8 cellular contexts compared by ENCODE assay signal in the genomic region with DNA sequence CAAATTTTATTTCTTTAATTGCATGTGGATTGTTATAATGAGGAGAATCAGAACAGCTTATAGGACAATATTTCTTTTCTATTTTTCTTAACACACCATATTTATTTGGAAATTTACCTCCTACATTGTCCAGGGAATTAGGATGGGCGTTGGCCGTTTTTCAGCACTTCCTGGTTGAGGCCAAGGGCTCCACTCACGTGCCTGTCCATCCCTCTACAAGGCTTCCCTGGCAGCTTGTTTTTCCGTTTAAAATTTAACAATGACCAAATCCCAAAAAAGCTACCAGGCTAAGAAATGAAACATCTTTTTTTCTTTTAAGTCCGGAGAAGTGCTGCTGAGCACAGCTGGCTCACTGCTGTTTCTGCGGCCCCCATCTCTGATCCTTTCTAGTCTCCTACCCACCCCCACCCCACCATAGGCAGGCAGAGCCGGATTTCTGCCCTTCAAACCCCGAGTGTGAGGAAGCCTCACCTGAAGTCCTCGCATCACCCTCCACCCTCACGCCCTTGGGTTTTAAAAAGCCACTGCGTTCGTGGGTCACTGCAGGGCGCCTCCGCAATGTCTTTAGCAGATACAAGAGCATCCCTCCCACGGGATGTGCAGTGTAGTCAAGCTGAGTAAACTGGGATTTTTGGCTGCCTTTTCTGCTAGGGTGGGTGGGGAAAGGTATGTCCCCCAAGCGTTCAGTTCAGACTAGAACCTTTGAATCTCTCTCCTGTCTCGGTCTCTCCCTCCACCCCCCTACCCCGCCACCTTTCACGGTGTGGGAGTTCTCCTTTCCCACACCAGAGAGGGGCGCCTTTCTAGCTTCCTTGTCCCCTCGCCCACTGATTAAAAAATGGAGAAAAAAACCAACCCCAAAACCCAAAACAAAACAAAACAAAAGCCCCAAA. TPM values are rescaled to one million over a fixed set of nuclear protein-coding genes. Genes with fewer than 3 reads are reported as not detected.
A peak's percentile ranks its signal among the peaks of the same experiment; 100 is the strongest.
DNase-seq lines count a peak whose midpoint lies in the region; ATAC-seq, FAIRE-seq and TF ChIP-seq lines count a peak whose summit lies in the region.

No MANE protein-coding gene starts in this region.

- TF ChIP-seq RAD21 in liver (IDR thresholded peaks at IDR 0.05) (no peak), HepG2 (CRISPR knock-in tag; IDR thresholded peaks at IDR 0.05) (no peak)

- TF ChIP-seq CTCF in liver (IDR thresholded peaks at IDR 0.05; ENCODE audit: low read depth, low read length, missing input control): no peak
- no peak for TF ChIP-seq CTCF in HepG2 (CRISPR knock-in tag; IDR thresholded peaks at IDR 0.05)

- H3K4me3 ChIP-seq in liver (ENCODE audit: low read depth in 1 of 3, low read length in 3 of 3) (peak overlapping the region; percentile 35 to 73 (median 71)), HepG2 (replicated peaks in 1 of 3; ENCODE audit: insufficient read depth in 1 of 3, low read depth in 2 of 3, low read length in 3 of 3) (no peak overlapping the region; a peak in 1 of 6 replicates), rectal smooth muscle tissue (ENCODE audit: low read length) (peak overlapping the region; percentile 91)

- H3K27ac ChIP-seq in liver (ENCODE audit: low read depth in 1 of 2, low read length in 2 of 2) (peak overlapping the region; percentile 28 to 42), HepG2 (ENCODE audit: extremely low read length, insufficient read depth, low read length) (no peak overlapping the region), rectal smooth muscle tissue (ENCODE audit: low read depth, low read length) (peak overlapping the region; percentile 86)

- H3K9me3 Mint-ChIP-seq in activated naive CD4-positive, alpha-beta T cell treated with anti-CD3 and anti-CD28 coated beads, Interleukin-2, amount 50 U/mL, for 72 hours: no peaks in the 10 kb centered on the region

- H3K27me3 ChIP-seq in liver (ENCODE audit: control insufficient read depth in 4 of 4, insufficient read depth in 4 of 4, low read length in 3 of 4) (peaks cover 0 to 3% (median 0%) of the 10 kb centered on the region in 4 donors), HepG2 (ENCODE audit: control insufficient read depth in 1 of 2, insufficient read depth in 2 of 2, low read length in 2 of 2) (peaks cover 0 to 14% of the 10 kb centered on the region in 2 experiments; a peak in 4 of 5 replicates), rectal smooth muscle tissue (ENCODE audit: control insufficient read depth, insufficient read depth, low read length) (no peaks in the 10 kb centered on the region)

- no peak for TF ChIP-seq EP300 in HepG2 (IDR thresholded peaks at IDR 0.05; ENCODE audit: low read depth in 2 of 2, low read length in 2 of 2)
- no peak for TF ChIP-seq EP300 in HepG2 (CRISPR knock-in tag; IDR thresholded peaks at IDR 0.05; ENCODE audit: borderline replicate concordance)

- no TSS peak for BruUV-seq in HepG2 (replicated peaks; lab: Mats Ljungman, UMichigan)

- no peaks in the 10 kb centered on the region for H3K36me3 ChIP-seq in liver (ENCODE audit: control insufficient read depth in 4 of 4, insufficient read depth in 3 of 4, low read depth in 1 of 4, low read length in 3 of 4)
- no peaks in the 10 kb centered on the region for H3K36me3 ChIP-seq in HepG2 (replicated peaks in 1 of 2; ENCODE audit: control insufficient read depth in 1 of 2, insufficient read depth in 2 of 2, low read length in 2 of 2)
- H3K36me3 ChIP-seq in rectal smooth muscle tissue (ENCODE audit: control insufficient read depth, insufficient read depth, low read length): no peaks in the 10 kb centered on the region

- H3K27ac Mint-ChIP-seq in activated naive CD4-positive, alpha-beta T cell treated with anti-CD3 and anti-CD28 coated beads, Interleukin-2, amount 50 U/mL, for 72 hours: peak overlapping the region; percentile 78

- no peak overlapping the region for H3K4me2 ChIP-seq in HepG2 (ENCODE audit: low read depth, low read length)

- H3K4me1 ChIP-seq in liver (ENCODE audit: control insufficient read depth in 4 of 4, insufficient read depth in 4 of 4, low read length in 3 of 4) (peaks cover 7 to 15% (median 11%) of the 10 kb centered on the region in 4 donors), HepG2 (ENCODE audit: insufficient read depth, low read length) (no peaks in the 10 kb centered on the region), rectal smooth muscle tissue (ENCODE audit: control insufficient read depth, insufficient read depth, low read length) (no peaks in the 10 kb centered on the region)

- intact Hi-C loops in HepG2 (cut with micrococcal nuclease; ENCODE audit: unreplicated experiment): no loop called here
- intact Hi-C loops in left cardiac atrium (cut with DNase I): no loop called here

- FAIRE-seq in HepG2 (lab: Jason Lieb, UNC): no peak

- no peaks in the 10 kb centered on the region for H3K79me2 ChIP-seq in HepG2 (ENCODE audit: insufficient read depth, low read length)

- no peak for TF ChIP-seq POLR2A in HepG2 (IDR thresholded peaks at IDR 0.05; ENCODE audit: insufficient read depth in 1 of 2, low read depth in 2 of 2, low read length in 2 of 2)

- peaks cover 0 to 15% of the 10 kb centered on the region in 2 donors for H3K36me3 Mint-ChIP-seq in activated naive CD4-positive, alpha-beta T cell treated with anti-CD3 and anti-CD28 coated beads, Interleukin-2, amount 50 U/mL, for 72 hours

- CTCF ChIA-PET in HepG2 (lab: Yijun Ruan, JAX; ENCODE audit: low intra/inter-chr PET ratio, low total read pairs): no interaction called here

- POLR2A ChIA-PET in HepG2 (lab: Yijun Ruan, JAX): no interaction called here

- in situ Hi-C loops in HepG2 (cut with HindIII; ENCODE audit: extremely low pct_ligation_motif_present, low pct_unique_long_range_greater_than_20kb): no loop called here

- ATAC-seq in HepG2: no peak
- peak; percentile 39 to 50 for ATAC-seq in activated naive CD4-positive, alpha-beta T cell treated with anti-CD3 and anti-CD28 coated beads, Interleukin-2, amount 50 U/mL, for 72 hours
- ATAC-seq in left cardiac atrium: peak in 1 of 2 donors; percentile 41
- no peak for ATAC-seq in HG03095 (IDR thresholded peaks at IDR 0.05; ENCODE audit: unreplicated experiment)

- H3K9me3 ChIP-seq in liver (ENCODE audit: control insufficient read depth in 4 of 4, low read length in 3 of 4): peaks cover 0 to 9% (median 4%) of the 10 kb centered on the region in 4 donors
- no peaks in the 10 kb centered on the region for H3K9me3 ChIP-seq in HepG2 (ENCODE audit: low read length)

- no peak overlapping the region for H2AFZ ChIP-seq in HepG2 (ENCODE audit: low read length)

- no peak overlapping the region for H3K9ac ChIP-seq in liver (ENCODE audit: low read depth in 1 of 2, low read length in 2 of 2)
- no peak overlapping the region for H3K9ac ChIP-seq in HepG2 (ENCODE audit: insufficient read depth, low read depth, low read length)
- H3K9ac ChIP-seq in rectal smooth muscle tissue (ENCODE audit: low read length): peak overlapping the region; percentile 93

- no peaks in the 10 kb centered on the region for H4K20me1 ChIP-seq in HepG2 (ENCODE audit: insufficient read depth, low read length)

- whole genome bisulfite sequencing in liver: 7% methylated on average over 21 of the region's 21 CpGs
- WGBS in HepG2 (ENCODE audit: low lambda C conversion rate): 38% methylated on average over 21 of the region's 21 CpGs

- DNase-seq in HepG2 (ENCODE audit: low spot score): no peak
- peak; percentile 47 for DNase-seq in HT-29 (ENCODE audit: low spot score)
- DNase-seq in activated naive CD4-positive, alpha-beta T cell treated with anti-CD3 and anti-CD28 coated beads, Interleukin-2, amount 50 U/mL, for 72 hours (ENCODE audit: low spot score in 2 of 2): peak in 1 of 2 donors; percentile 7
- peak; percentile 62 for DNase-seq in left cardiac atrium
- DNase-seq in effector CD4-positive, alpha-beta T cell: no peak

TF ChIP-seq in liver, 16 proteins besides CTCF, POLR2A, EP300 and RAD21 (continues in another document):
- TF ChIP-seq TAF1 (conservative IDR thresholded peaks at IDR 0.05) (no peak), HNF4G (IDR thresholded peaks at IDR 0.05) (no peak), RXRA (IDR thresholded peaks at IDR 0.05) (no peak), FOXA1 (IDR thresholded peaks at IDR 0.05) (no peak), EGR1 (IDR thresholded peaks at IDR 0.05; ENCODE audit: low read depth in 2 of 2) (no peak)

TF ChIP-seq in HepG2, 621 proteins besides CTCF, POLR2A, EP300 and RAD21 (continues in another document):
- TF ChIP-seq HOXA7 (CRISPR knock-in tag; IDR thresholded peaks at IDR 0.05) (no peak), ARNT2 (CRISPR knock-in tag; IDR thresholded peaks at IDR 0.05; ENCODE audit: low read depth) (no peak), ZNF766 (CRISPR knock-in tag; IDR thresholded peaks at IDR 0.05; ENCODE audit: borderline replicate concordance) (no peak), ERF (CRISPR knock-in tag; IDR thresholded peaks at IDR 0.05) (no peak), RBFOX2 (IDR thresholded peaks at IDR 0.05; ENCODE audit: low read depth, low read length) (no peak), NFKBIZ (CRISPR knock-in tag; IDR thresholded peaks at IDR 0.05) (no peak)

RNA-seq across cellular contexts. Expression of a gene that starts 0.8 kb away (rescaled TPM):
- total RNA-seq in liver: 1 to 10 TPM; 2.3 to 7.6 TPM
- 1 to 10 TPM in 1 of 2 donors, under 1 TPM in 1; 0.81 to 3.8 TPM for polyA plus RNA-seq in liver
- not detected in 2 replicates for total RNA-seq in HepG2 (2016; rRNA removed; fragmentation: Illumina TruSeq; extraction: Trizol)
- total RNA-seq in HepG2 (2016; cell fraction: cytosol; rRNA removed; fragmentation: Illumina TruSeq; extraction: Trizol; ENCODE audit: low read depth): not detected in 2 replicates
- not detected in 2 replicates for total RNA-seq in HepG2 (2016; cell fraction: insoluble cytoplasmic fraction; rRNA removed; fragmentation: Illumina TruSeq; extraction: Trizol)
- not detected in 2 replicates for total RNA-seq in HepG2 (2016; cell fraction: membrane; rRNA removed; fragmentation: Illumina TruSeq; extraction: Trizol)
- not detected in 2 replicates for total RNA-seq in HepG2 (2016; cell fraction: nucleus; rRNA removed; fragmentation: Illumina TruSeq; extraction: Trizol)
- polyA plus RNA-seq in HepG2 (2011; rRNA removed): not detected in 2 replicates
- not detected in 2 replicates for polyA plus RNA-seq in HepG2 (2011; cell fraction: cytosol; rRNA removed)
- not detected in 2 replicates for polyA plus RNA-seq in HepG2 (2011; cell fraction: nucleus; rRNA removed)
- polyA plus RNA-seq in HepG2 (2012): 0.09 and 0.46 TPM in 2 replicates
- polyA plus RNA-seq in HepG2 (2016; cell fraction: cytosol; fragmentation: Illumina TruSeq; extraction: Trizol; ENCODE audit: low read depth): not detected in 2 replicates
- polyA plus RNA-seq in HepG2 (2016; cell fraction: insoluble cytoplasmic fraction; fragmentation: Illumina TruSeq; extraction: Trizol; ENCODE audit: low read depth): not detected in 2 replicates
- not detected in 2 replicates for polyA plus RNA-seq in HepG2 (2016; cell fraction: membrane; fragmentation: Illumina TruSeq; extraction: Trizol; ENCODE audit: low read depth)
- polyA plus RNA-seq in HepG2 (2016; cell fraction: nucleus; fragmentation: Illumina TruSeq; extraction: Trizol; ENCODE audit: insufficient read depth, low read depth): not detected in 2 replicates
- not detected in 2 replicates for polyA minus RNA-seq in HepG2 (2011; rRNA and poly(A)+ RNA removed; ENCODE audit: low replicate concordance)
- not detected in 2 replicates for polyA minus RNA-seq in HepG2 (2011; cell fraction: cytosol; rRNA and poly(A)+ RNA removed)
- polyA minus RNA-seq in HepG2 (2011; cell fraction: nucleus; rRNA and poly(A)+ RNA removed): 0.13 TPM in 1 of 2 replicates, not detected in the other
- total RNA-seq in HT-29 (2014; rRNA removed; shearing (Covaris generic)): 19.8 and 23.8 TPM in 2 replicates
- 1 to 10 TPM; 4.9 to 8.2 TPM for total RNA-seq in activated naive CD4-positive, alpha-beta T cell treated with anti-CD3 and anti-CD28 coated beads, Interleukin-2, amount 50 U/mL, for 72 hours
- 1 to 10 TPM; 6.2 TPM for total RNA-seq in left cardiac atrium

Comparison
In these comparisons a context has a peak if more than half of its experiments do, and no peak if none do; other contexts are left out.
1. H3K4me3 ChIP-seq: peak in liver (3 of 3) and rectal smooth muscle tissue (single experiment); none in HepG2 (0 of 3).
2. ATAC-seq: peak in activated naive CD4-positive, alpha-beta T cell treated with anti-CD3 and anti-CD28 coated beads, Interleukin-2, amount 50 U/mL, for 72 hours (2 of 2); none in HepG2 (single experiment) and HG03095 (single experiment).
3. DNase-seq: peak in HT-29 (single experiment) and left cardiac atrium (single experiment); none in HepG2 (single experiment) and effector CD4-positive, alpha-beta T cell (single experiment).